1 cellular context compared by ENCODE assay signal in the genomic region with DNA sequence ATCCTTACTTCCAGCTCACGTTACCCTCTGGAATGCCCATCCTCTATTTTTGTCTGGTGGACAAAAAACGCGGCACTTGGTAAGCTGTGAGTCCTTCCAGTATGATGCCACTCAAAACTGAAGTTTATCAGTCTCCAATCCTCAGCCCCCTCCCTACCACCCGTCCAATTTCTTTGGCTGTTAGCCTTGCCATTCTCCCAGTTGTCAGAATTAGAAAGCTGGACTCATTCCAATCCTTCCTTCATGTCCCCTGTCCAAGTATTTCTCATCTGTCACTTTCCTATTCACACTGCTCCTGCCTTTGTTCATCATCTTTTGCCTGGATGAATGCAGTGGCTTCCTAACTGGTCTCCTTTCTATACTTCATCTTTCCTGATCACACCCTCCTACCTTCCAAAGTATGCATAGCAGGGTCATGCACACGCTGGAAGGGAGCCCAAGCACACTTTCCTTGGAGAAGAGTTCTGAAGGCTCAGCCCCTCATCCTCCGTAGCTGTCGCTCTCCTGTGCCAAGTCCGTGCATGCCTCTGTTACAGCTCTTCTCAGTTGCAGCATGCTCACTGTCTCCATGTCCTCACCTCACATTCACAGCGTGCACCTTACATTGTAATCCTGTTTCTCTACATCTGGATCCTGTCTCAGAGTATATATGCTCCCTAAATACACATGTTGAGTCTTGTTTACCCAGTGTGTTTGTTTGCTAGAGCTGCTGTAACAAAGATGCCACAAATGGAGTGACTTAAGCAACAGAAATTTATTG.
A peak's percentile ranks its signal among the peaks of the same experiment; 100 is the strongest.
TF ChIP-seq lines count a peak whose summit lies in the region.

No MANE protein-coding gene starts in this region.

TF ChIP-seq in HepG2, 621 proteins besides CTCF, POLR2A, EP300 and RAD21 (continued from another document):
- no peak for TF ChIP-seq KIAA2018 (CRISPR knock-in tag; IDR thresholded peaks at IDR 0.05; ENCODE audit: borderline replicate concordance)
- no peak for TF ChIP-seq FOXP1 (IDR thresholded peaks at IDR 0.05)
- peak; percentile 67 for TF ChIP-seq FOXP1 (CRISPR knock-in tag; IDR thresholded peaks at IDR 0.05)
- no peak for TF ChIP-seq ZNF572 (CRISPR knock-in tag; IDR thresholded peaks at IDR 0.05)
- TF ChIP-seq ZNF780A (CRISPR knock-in tag; IDR thresholded peaks at IDR 0.05) = no peak
- TF ChIP-seq ATF3 (CRISPR knock-in tag; IDR thresholded peaks at IDR 0.05) = no peak
- TF ChIP-seq ZNF253 (CRISPR knock-in tag; IDR thresholded peaks at IDR 0.05; ENCODE audit: borderline replicate concordance) = no peak
- TF ChIP-seq ZNF124 (CRISPR knock-in tag; IDR thresholded peaks at IDR 0.05) = no peak
- TF ChIP-seq ZFP82 (CRISPR knock-in tag; IDR thresholded peaks at IDR 0.05; ENCODE audit: borderline replicate concordance) = no peak
- peak; percentile 13; the same call in 1 of the 2 replicates for TF ChIP-seq SAP130 (CRISPR knock-in tag; IDR thresholded peaks at IDR 0.05; ENCODE audit: low read depth)
- TF ChIP-seq, protein P1, sequence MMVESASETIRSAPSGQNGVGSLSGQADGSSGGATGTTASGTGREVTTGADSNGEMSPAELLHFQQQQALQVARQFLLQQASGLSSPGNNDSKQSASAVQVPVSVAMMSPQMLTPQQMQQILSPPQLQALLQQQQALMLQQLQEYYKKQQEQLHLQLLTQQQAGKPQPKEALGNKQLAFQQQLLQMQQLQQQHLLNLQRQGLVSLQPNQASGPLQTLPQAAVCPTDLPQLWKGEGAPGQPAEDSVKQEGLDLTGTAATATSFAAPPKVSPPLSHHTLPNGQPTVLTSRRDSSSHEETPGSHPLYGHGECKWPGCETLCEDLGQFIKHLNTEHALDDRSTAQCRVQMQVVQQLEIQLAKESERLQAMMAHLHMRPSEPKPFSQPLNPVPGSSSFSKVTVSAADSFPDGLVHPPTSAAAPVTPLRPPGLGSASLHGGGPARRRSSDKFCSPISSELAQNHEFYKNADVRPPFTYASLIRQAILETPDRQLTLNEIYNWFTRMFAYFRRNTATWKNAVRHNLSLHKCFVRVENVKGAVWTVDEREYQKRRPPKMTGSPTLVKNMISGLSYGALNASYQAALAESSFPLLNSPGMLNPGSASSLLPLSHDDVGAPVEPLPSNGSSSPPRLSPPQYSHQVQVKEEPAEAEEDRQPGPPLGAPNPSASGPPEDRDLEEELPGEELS (CRISPR knock-in tag; IDR thresholded peaks at IDR 0.05) = peak; percentile 59; the same call in 1 of the 2 replicates
- peak; percentile 53; the same call in 1 of the 2 replicates for TF ChIP-seq GATAD2A (CRISPR knock-in tag; IDR thresholded peaks at IDR 0.05)
- 0 out of 2 replicates have a peak, but pooled peaks have one; percentile 52 for TF ChIP-seq ZNF605 (CRISPR knock-in tag; IDR thresholded peaks at IDR 0.05)
- TF ChIP-seq MIER3 (CRISPR knock-in tag; IDR thresholded peaks at IDR 0.05; ENCODE audit: borderline replicate concordance) = no peak
